8 cellular contexts compared by ENCODE assay signal in genomic region chr11:113690619-113691569, GRCh38. TPM values are rescaled to one million over a fixed set of nuclear protein-coding genes. Genes with fewer than 3 reads are reported as not detected.
A peak's percentile ranks its signal among the peaks of the same experiment; 100 is the strongest.
DNase-seq lines count a peak whose midpoint lies in the region; ATAC-seq and TF ChIP-seq lines count a peak whose summit lies in the region.

No MANE protein-coding gene starts in this region.

- peak overlapping the region; percentile 20; the same call in 1 of the 2 replicates for H3K4me2 ChIP-seq in PC-9

- no TSS peak for BruUV-seq in PC-9 (replicated peaks; lab: Mats Ljungman, UMichigan)

- intact Hi-C loops in heart left ventricle (cut with DNase I) (no loop called here), Right ventricle myocardium inferior (cut with DNase I) (no loop called here), PC-9 (cut with micrococcal nuclease; ENCODE audit: unreplicated experiment) (no loop called here)

- peak in 10 of 12 donors; percentile 12 to 48 (median 32) for TF ChIP-seq CTCF in heart left ventricle (IDR thresholded peaks at IDR 0.05)
- peak; percentile 63 for TF ChIP-seq CTCF in PC-9 (conservative IDR thresholded peaks at IDR 0.05)

- H3K9me2 ChIP-seq in PC-9 (ENCODE audit: insufficient read depth): no peaks in the 10 kb centered on the region

- ATAC-seq in heart left ventricle (peak; percentile 15 to 93 (median 58)), Right ventricle myocardium inferior (no peak), GM21390 (IDR thresholded peaks at IDR 0.05; ENCODE audit: unreplicated experiment) (no peak), HG03457 (IDR thresholded peaks at IDR 0.05; ENCODE audit: unreplicated experiment) (no peak)

- H4K20me1 ChIP-seq in PC-9 (ENCODE audit: insufficient read depth): no peaks in the 10 kb centered on the region

- no peak overlapping the region for H3K27ac ChIP-seq in heart left ventricle
- H3K27ac ChIP-seq in PC-9: no peak overlapping the region
- H3K27ac ChIP-seq in epithelial cell of prostate: peak overlapping the region; percentile 47

- H3K4me1 ChIP-seq in heart left ventricle (peaks cover 0 to 4% (median 0%) of the 10 kb centered on the region in 12 donors), PC-9 (replicated peaks; ENCODE audit: insufficient read depth) (peaks cover 12% of the 10 kb centered on the region)

- no peak overlapping the region for H3K4me3 ChIP-seq in heart left ventricle
- no peak overlapping the region for H3K4me3 ChIP-seq in PC-9

- 69 to 82% (median 80%) methylated on average over 9 to 15 of the region's 15 CpGs for WGBS in heart left ventricle, 4 donors

- H3K9me3 ChIP-seq in heart left ventricle (no peaks in the 10 kb centered on the region), PC-9 (ENCODE audit: insufficient read depth, low read depth) (no peaks in the 10 kb centered on the region)

- CTCF ChIA-PET in PC-9 (lab: Charles Lee): no interaction called here

- H3K27me3 ChIP-seq in heart left ventricle (no peaks in the 10 kb centered on the region), PC-9 (ENCODE audit: insufficient read depth, low read depth) (no peaks in the 10 kb centered on the region)

- TF ChIP-seq POLR2A in heart left ventricle (IDR thresholded peaks at IDR 0.05): no peak

- peak in 1 of 5 donors; percentile 53 for DNase-seq in heart left ventricle
- DNase-seq in Right ventricle myocardium inferior (ENCODE audit: missing footprints): no peak
- peak; percentile 78 to 89 for DNase-seq in PC-9
- peak; percentile 53 for DNase-seq in epithelial cell of prostate (ENCODE audit: low read depth, low spot score)
- peak; percentile 76 for DNase-seq in renal cortical epithelial cell (ENCODE audit: low read depth)
- DNase-seq in DMS153 (lab: John Stamatoyannopoulos, UW): no peak

- no peaks in the 10 kb centered on the region for H3F3A ChIP-seq in PC-9 (ENCODE audit: insufficient read depth, low read depth)

- no peaks in the 10 kb centered on the region for H3K36me3 ChIP-seq in heart left ventricle
- no peaks in the 10 kb centered on the region for H3K36me3 ChIP-seq in PC-9 (ENCODE audit: low read depth)

- H3K79me2 ChIP-seq in PC-9 (ENCODE audit: low read depth): no peaks in the 10 kb centered on the region

- peak overlapping the region; percentile 29; the same call in 1 of the 2 replicates for H2AFZ ChIP-seq in PC-9

- POLR2A ChIA-PET in PC-9 (lab: Charles Lee; ENCODE audit: unreplicated experiment): no interaction called here

RNA-seq across cellular contexts. Expression of gene TMPRSS5, which starts 15.2 kb away (rescaled TPM):
- total RNA-seq in heart left ventricle (1 to 10 TPM in 2 of 9 donors, under 1 TPM in 6, not detected in 1; 0.16 to 1.2 (median 0.49) TPM), Right ventricle myocardium inferior (0.38 TPM), PC-9 (2021) (0.33 and 0.83 TPM in 2 replicates), renal cortical epithelial cell (not detected in 2 replicates)
- under 1 TPM; 0.15 to 0.50 TPM for polyA plus RNA-seq in heart left ventricle

Comparison
In these comparisons a context has a peak if more than half of its experiments do, and no peak if none do; other contexts are left out.
1. ATAC-seq: peak in heart left ventricle (4 of 4); none in Right ventricle myocardium inferior (single experiment), GM21390 (single experiment) and HG03457 (single experiment).
2. DNase-seq: peak in PC-9 (2 of 2), epithelial cell of prostate (single experiment) and renal cortical epithelial cell (single experiment); none in Right ventricle myocardium inferior (single experiment) and DMS153 (single experiment).